In the genomic region with DNA sequence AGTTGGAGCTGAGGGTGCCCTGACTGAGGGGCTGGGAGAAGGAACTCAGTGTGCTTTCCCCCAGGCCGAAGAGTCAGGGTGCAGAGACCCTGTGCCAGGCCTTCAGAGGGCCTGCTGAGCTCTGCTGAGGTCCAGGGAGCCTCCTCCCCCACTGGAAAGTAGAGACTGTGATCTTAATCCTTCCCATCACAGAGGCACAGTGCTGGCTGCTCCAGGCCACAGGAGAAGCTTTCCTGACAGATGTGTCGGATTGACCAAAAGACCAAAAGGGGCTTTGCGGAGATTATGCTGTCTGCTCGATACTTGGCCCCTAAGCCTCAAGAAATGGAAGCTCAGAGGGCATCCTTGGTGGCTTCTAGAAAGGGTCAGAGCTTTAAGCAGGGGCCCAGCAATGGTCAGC, we compare ENCODE assay signal across 14 cellular contexts. TPM values are rescaled to one million over a fixed set of nuclear protein-coding genes. Genes with fewer than 3 reads are reported as not detected.
DNase-seq lines count a peak whose midpoint lies in the region; ATAC-seq and TF ChIP-seq lines count a peak whose summit lies in the region.
"Had no signal": no experiment of that assay in that cellular context is flagged by ENCODE, and none has a peak within 500 bp of the region (broad histone marks: within the 10 kb centered on the region; RNA-seq: fewer than 3 reads in every experiment).

No MANE protein-coding gene starts in this region.

- no peak overlapping the region for H2BK20ac ChIP-seq in H9 (ENCODE audit: low read depth, low read length, poor library complexity, severe bottlenecking)

- no peaks in the 10 kb centered on the region for H3K79me1 ChIP-seq in H9 (ENCODE audit: insufficient read depth, low read depth, low read length, poor library complexity, severe bottlenecking)

- no peak overlapping the region for H2BK5ac ChIP-seq in H9 (ENCODE audit: insufficient read length, low read length)

- no CpG with 5 or more reads among the region's 4 CpGs for WGBS in H9 (ENCODE audit: extremely low coverage, insufficient read length, low lambda C conversion rate)

- no peak overlapping the region for H3K18ac ChIP-seq in H9 (ENCODE audit: insufficient read length, low read depth, low read length)

- H2BK15ac ChIP-seq in H9 (ENCODE audit: low read depth, low read length): no peak overlapping the region

- H4K5ac ChIP-seq in H9 (ENCODE audit: insufficient read length, low read depth, low read length): no peak overlapping the region

- H3K9me2 ChIP-seq in neural cell (ENCODE audit: insufficient read depth, low read length): no peaks in the 10 kb centered on the region

- H3K9me3 ChIP-seq in H9 (ENCODE audit: control insufficient read depth, low read depth, low read length) (no peaks in the 10 kb centered on the region), SJCRH30 (replicated peaks) (peaks cover 4% of the 10 kb centered on the region; the same call in 1 of the 2 replicates), neural cell (ENCODE audit: low read length) (no peaks in the 10 kb centered on the region)

- no peak overlapping the region for H3K23ac ChIP-seq in H9 (ENCODE audit: insufficient read length, low read depth, low read length)

- H4K20me1 ChIP-seq in H9 (ENCODE audit: control insufficient read depth, insufficient read depth, insufficient read length) (no peaks in the 10 kb centered on the region), neural cell (ENCODE audit: insufficient read depth) (no peaks in the 10 kb centered on the region)

- H3K9me3 Mint-ChIP-seq in H9: peaks cover 0 to 1% of the 10 kb centered on the region in 2 experiments; a peak in 1 of 5 replicates
- H3K9me3 Mint-ChIP-seq in stimulated activated effector memory CD8-positive, alpha-beta T cell treated with anti-CD3 and anti-CD28 coated beads, Interleukin-12 subunit alpha, Interleukin-12 subunit beta, amount 100 ng/mL, for 72 hours: no peaks in the 10 kb centered on the region
- H3K9me3 Mint-ChIP-seq: CD4-positive, alpha-beta T cell; GM23338 had no signal

- ATAC-seq in stimulated activated effector memory CD8-positive, alpha-beta T cell treated with anti-CD3 and anti-CD28 coated beads, Interleukin-12 subunit alpha, Interleukin-12 subunit beta, amount 100 ng/mL, for 72 hours: no peak
- ATAC-seq: GM23338 had no signal

- H2BK12ac ChIP-seq in H9 (ENCODE audit: insufficient read length, low read depth, low read length): no peak overlapping the region

- H3K79me2 ChIP-seq in H9 (ENCODE audit: insufficient read depth, low read length) (no peaks in the 10 kb centered on the region), neural cell (replicated peaks; ENCODE audit: insufficient read depth, low read length) (no peaks in the 10 kb centered on the region)

- H2AFZ ChIP-seq in H9 (ENCODE audit: low read length): no peak overlapping the region
- H2AFZ ChIP-seq in neural cell (ENCODE audit: low read depth, low read length): no peak overlapping the region
- H2AFZ ChIP-seq: GM23338 had no signal

- H2AK5ac ChIP-seq in H9 (ENCODE audit: insufficient read length, low read length): no peak overlapping the region

- no peak overlapping the region for H3K56ac ChIP-seq in H9 (ENCODE audit: insufficient read length, low read depth, low read length)

- no peak overlapping the region for H3K27ac ChIP-seq in H9 (ENCODE audit: insufficient read length, low read depth, low read length)
- H3K27ac ChIP-seq in SJCRH30: no peak overlapping the region
- peak overlapping the region; percentile 96 for H3K27ac ChIP-seq in neural cell (ENCODE audit: low read length)
- H3K27ac ChIP-seq in substantia nigra (ENCODE audit: low read depth, low read length, poor library complexity, severe bottlenecking): no peak overlapping the region
- H3K27ac ChIP-seq in caudate nucleus (ENCODE audit: low read depth, low read length): no peak overlapping the region

- H3K27ac Mint-ChIP-seq in H9: peak overlapping the region in 1 of 3 experiments; percentile 14; a peak in 1 of 7 replicates
- peak overlapping the region; percentile 44 for H3K27ac Mint-ChIP-seq in stimulated activated effector memory CD8-positive, alpha-beta T cell treated with anti-CD3 and anti-CD28 coated beads, Interleukin-12 subunit alpha, Interleukin-12 subunit beta, amount 100 ng/mL, for 72 hours
- H3K27ac Mint-ChIP-seq: B cell; CD4-positive, alpha-beta T cell; GM23338 had no signal

- H4K8ac ChIP-seq in H9 (replicated peaks; ENCODE audit: insufficient read length, low read depth, low read length): no peak overlapping the region

- no peaks in the 10 kb centered on the region for H3K27me3 ChIP-seq in H9 (ENCODE audit: insufficient read depth, low read length)
- H3K27me3 ChIP-seq in SJCRH30: no peaks in the 10 kb centered on the region
- H3K27me3 ChIP-seq in neural cell (ENCODE audit: insufficient read depth, low read depth, low read length): no peaks in the 10 kb centered on the region

- TF ChIP-seq CTCF in H9 (conservative IDR thresholded peaks at IDR 0.05): no peak
- no peak for TF ChIP-seq CTCF in neural cell (IDR thresholded peaks at IDR 0.05; ENCODE audit: poor library complexity, severe bottlenecking)

- no peaks in the 10 kb centered on the region for H3K36me3 ChIP-seq in SJCRH30
- no peaks in the 10 kb centered on the region for H3K36me3 ChIP-seq in neural cell (ENCODE audit: insufficient read depth, low read length)

- no peak overlapping the region for H3K9ac ChIP-seq in H9 (ENCODE audit: extremely low read depth, insufficient read length, low read length)
- peak overlapping the region; percentile 72 for H3K9ac ChIP-seq in neural cell (ENCODE audit: low read length)

- H3K4me3 Mint-ChIP-seq in H9: no peak overlapping the region
- H3K4me3 Mint-ChIP-seq in stimulated activated effector memory CD8-positive, alpha-beta T cell treated with anti-CD3 and anti-CD28 coated beads, Interleukin-12 subunit alpha, Interleukin-12 subunit beta, amount 100 ng/mL, for 72 hours: no peak overlapping the region
- H3K4me3 Mint-ChIP-seq: B cell; CD4-positive, alpha-beta T cell; GM23338 had no signal

- H3K4me2 ChIP-seq in H9 (ENCODE audit: insufficient read depth, insufficient read length, low read length) (no peak overlapping the region), neural cell (ENCODE audit: low read length) (no peak overlapping the region)
- H3K4me2 ChIP-seq: GM23338 had no signal

- H3K4ac ChIP-seq in H9 (ENCODE audit: low read depth, low read length): no peak overlapping the region

- H3K23me2 ChIP-seq in H9 (ENCODE audit: insufficient read length, low read depth, low read length, poor library complexity, severe bottlenecking): no peaks in the 10 kb centered on the region

- H3K4me1 ChIP-seq in H9 (ENCODE audit: insufficient read depth, low read length): no peaks in the 10 kb centered on the region
- peaks cover 11% of the 10 kb centered on the region for H3K4me1 ChIP-seq in SJCRH30

- 0 out of 2 replicates have a peak overlapping the region, but pooled peaks have one; percentile 36 for H3K14ac ChIP-seq in H9 (ENCODE audit: insufficient read depth, low read length)

- DNase-seq in H9 (no peak), SJCRH30 (peak; percentile 46 to 73), substantia nigra (lab: John Stamatoyannopoulos, UW) (no peak), caudate nucleus (lab: John Stamatoyannopoulos, UW) (no peak)
- no peak for DNase-seq in stimulated activated effector memory CD8-positive, alpha-beta T cell treated with anti-CD3 and anti-CD28 coated beads, Interleukin-12 subunit alpha, Interleukin-12 subunit beta, amount 100 ng/mL, for 72 hours (ENCODE audit: low spot score in 2 of 2)
- no peak for DNase-seq in activated CD4-positive, alpha-beta T cell treated with anti-CD3 and anti-CD28 coated beads for 1 hour
- DNase-seq: C1 segment of cervical spinal cord; Calu3; CD4-positive, alpha-beta T cell; DMS79; H7 had no signal

- TF ChIP-seq EP300 in neural cell (conservative IDR thresholded peaks at IDR 0.05; ENCODE audit: poor library complexity, severe bottlenecking): no peak

- H3K36me3 Mint-ChIP-seq in H9 (ENCODE audit: insufficient read depth in 1 of 3, low read depth in 3 of 3): no peaks in the 10 kb centered on the region
- no peaks in the 10 kb centered on the region for H3K36me3 Mint-ChIP-seq in stimulated activated effector memory CD8-positive, alpha-beta T cell treated with anti-CD3 and anti-CD28 coated beads, Interleukin-12 subunit alpha, Interleukin-12 subunit beta, amount 100 ng/mL, for 72 hours

- no peak overlapping the region for H4K91ac ChIP-seq in H9 (ENCODE audit: insufficient read length, low read depth, low read length)

- peaks cover 3% of the 10 kb centered on the region for H3F3A ChIP-seq in neural cell (ENCODE audit: insufficient read depth, low read length, poor library complexity, severe bottlenecking)

- no peak overlapping the region for H3K4me3 ChIP-seq in SJCRH30
- H3K4me3 ChIP-seq in neural cell (ENCODE audit: low read length): no peak overlapping the region
- H3K4me3 ChIP-seq: GM23338 had no signal

- TF ChIP-seq RAD21 in neural cell (conservative IDR thresholded peaks at IDR 0.05): no peak

- peaks cover 28% of the 10 kb centered on the region for H3K27me3 Mint-ChIP-seq in H9 (ENCODE audit: low read depth)

- no peak overlapping the region for H2BK120ac ChIP-seq in H9 (ENCODE audit: low read depth, low read length, poor library complexity, severe bottlenecking)

- no peak overlapping the region for H3T11ph ChIP-seq in H9 (ENCODE audit: low read length)

- H3K4me1 Mint-ChIP-seq in H9: peaks cover 17 to 35% of the 10 kb centered on the region in 2 experiments
- no peaks in the 10 kb centered on the region for H3K4me1 Mint-ChIP-seq in stimulated activated effector memory CD8-positive, alpha-beta T cell treated with anti-CD3 and anti-CD28 coated beads, Interleukin-12 subunit alpha, Interleukin-12 subunit beta, amount 100 ng/mL, for 72 hours
- H3K4me1 Mint-ChIP-seq: B cell had no signal

TF ChIP-seq in neural cell, 6 proteins besides CTCF, POLR2A, EP300 and RAD21 (continues in another document):
- TF ChIP-seq POLR2AphosphoS5 (IDR thresholded peaks at IDR 0.05) (no peak), SMC3 (conservative IDR thresholded peaks at IDR 0.05; ENCODE audit: poor library complexity) (no peak), TAF1 (IDR thresholded peaks at IDR 0.05; ENCODE audit: low read depth) (no peak), MXI1 (conservative IDR thresholded peaks at IDR 0.05; ENCODE audit: poor library complexity, severe bottlenecking) (no peak)

RNA-seq across cellular contexts. Expression of a gene that starts 32.9 kb away (rescaled TPM):
- 20.9 and 24.2 TPM in 2 replicates for total RNA-seq in H9 (2021)
- 42.5 and 45.4 TPM in 2 replicates for total RNA-seq in SJCRH30 (2014; rRNA removed; shearing (Covaris generic))
- polyA plus RNA-seq in neural cell: 25.2 and 32.6 TPM in 2 replicates
- 65.0 and 78.1 TPM in 2 replicates for polyA minus RNA-seq in neural cell

Comparison
In these comparisons a context has a peak if more than half of its experiments do, and no peak if none do; other contexts are left out.
1. DNase-seq: peak in SJCRH30 (2 of 2); none in H9 (single experiment), stimulated activated effector memory CD8-positive, alpha-beta T cell treated with anti-CD3 and anti-CD28 coated beads, Interleukin-12 subunit alpha, Interleukin-12 subunit beta, amount 100 ng/mL, for 72 hours (0 of 2), substantia nigra (0 of 49), activated CD4-positive, alpha-beta T cell treated with anti-CD3 and anti-CD28 coated beads for 1 hour (single experiment) and caudate nucleus (0 of 61).